Comparison of ENCODE assay signal across 7 cellular contexts in genomic region chrX:85111347-85111746, GRCh38.
DNase-seq lines count a peak whose midpoint lies in the region; ATAC-seq and TF ChIP-seq lines count a peak whose summit lies in the region.

No MANE protein-coding gene starts in this region.

- H3K4me3 Mint-ChIP-seq in neural crest cell = no peak overlapping the region
- H3K4me3 Mint-ChIP-seq in activated naive CD4-positive, alpha-beta T cell treated with anti-CD3 and anti-CD28 coated beads, Interleukin-2, amount 10 ng/mL, durations not matched to agents 7 days and 5 days = no peak overlapping the region

- H3K27ac Mint-ChIP-seq in neural crest cell (ENCODE audit: unreplicated experiment) = no peak overlapping the region
- H3K27ac Mint-ChIP-seq in activated naive CD4-positive, alpha-beta T cell treated with anti-CD3 and anti-CD28 coated beads, Interleukin-2, amount 10 ng/mL, durations not matched to agents 7 days and 5 days = no peak overlapping the region

- 3% methylated on average over 2 of the region's 2 CpGs for WGBS in mammary epithelial cell (ENCODE audit: low coverage, missing lambda C conversion rate)
- no CpG with 5 or more reads among the region's 2 CpGs for WGBS in mesenchymal stem cell

- H3K18ac ChIP-seq in mesenchymal stem cell (ENCODE audit: low read depth in 1 of 2, low read length in 2 of 2) = no peak overlapping the region

- no peaks in the 10 kb centered on the region for H4K20me1 ChIP-seq in mammary epithelial cell (ENCODE audit: insufficient read depth, low read length)

- H3K9ac ChIP-seq in mammary epithelial cell (ENCODE audit: insufficient read depth, low read length) (no peak overlapping the region), mesenchymal stem cell (ENCODE audit: low read length) (no peak overlapping the region)

- no peak overlapping the region for H2BK12ac ChIP-seq in mesenchymal stem cell (ENCODE audit: low read length in 2 of 2)

- H3K4me3 ChIP-seq in mammary epithelial cell (replicated peaks in 1 of 3; ENCODE audit: insufficient read depth in 1 of 3, low read depth in 2 of 3, low read length in 3 of 3) = no peak overlapping the region
- no peak overlapping the region for H3K4me3 ChIP-seq in mesenchymal stem cell (ENCODE audit: insufficient read depth in 1 of 2, low read depth in 1 of 2, low read length in 2 of 2)

- BruUV-seq in mammary epithelial cell (replicated peaks; lab: Mats Ljungman, UMichigan) = no TSS peak

- H4K8ac ChIP-seq in mesenchymal stem cell (ENCODE audit: low read length) = no peak overlapping the region

- H2AFZ ChIP-seq in mammary epithelial cell (ENCODE audit: low read depth, low read length) (no peak overlapping the region), mesenchymal stem cell (ENCODE audit: low read depth, low read length) (no peak overlapping the region)

- H2AK5ac ChIP-seq in mesenchymal stem cell (ENCODE audit: low read length, severe bottlenecking) = no peak overlapping the region

- H3K9me3 Mint-ChIP-seq in neural crest cell = no peaks in the 10 kb centered on the region
- no peaks in the 10 kb centered on the region for H3K9me3 Mint-ChIP-seq in activated naive CD4-positive, alpha-beta T cell treated with anti-CD3 and anti-CD28 coated beads, Interleukin-2, amount 10 ng/mL, durations not matched to agents 7 days and 5 days

- H2BK15ac ChIP-seq in mesenchymal stem cell (ENCODE audit: low read depth, poor library complexity, severe bottlenecking) = no peak overlapping the region

- intact Hi-C loops in mammary epithelial cell (cut with micrococcal nuclease) = loop anchor here (1.0 to 10.0 kb wide), 2 partner anchors 433 to 1833 kb away; no protein-coding TSS in a partner anchor

- no peak overlapping the region for H2BK120ac ChIP-seq in mesenchymal stem cell (ENCODE audit: low read depth, low read length)

- H2BK5ac ChIP-seq in mesenchymal stem cell (ENCODE audit: low read depth, low read length, poor library complexity, severe bottlenecking) = no peak overlapping the region

- H3K4ac ChIP-seq in mesenchymal stem cell (ENCODE audit: low read depth in 1 of 2, low read length in 2 of 2) = no peak overlapping the region

- H3K36me3 Mint-ChIP-seq in neural crest cell (ENCODE audit: low read depth) = no peaks in the 10 kb centered on the region
- no peaks in the 10 kb centered on the region for H3K36me3 Mint-ChIP-seq in activated naive CD4-positive, alpha-beta T cell treated with anti-CD3 and anti-CD28 coated beads, Interleukin-2, amount 10 ng/mL, durations not matched to agents 7 days and 5 days

- no peaks in the 10 kb centered on the region for H3K4me1 Mint-ChIP-seq in neural crest cell
- no peaks in the 10 kb centered on the region for H3K4me1 Mint-ChIP-seq in activated naive CD4-positive, alpha-beta T cell treated with anti-CD3 and anti-CD28 coated beads, Interleukin-2, amount 10 ng/mL, durations not matched to agents 7 days and 5 days

- H3K9me3 ChIP-seq in mammary epithelial cell (replicated peaks; ENCODE audit: insufficient read depth, low read length) = peaks cover 3% of the 10 kb centered on the region
- no peaks in the 10 kb centered on the region for H3K9me3 ChIP-seq in mesenchymal stem cell (ENCODE audit: control insufficient read depth, low read length)

- TF ChIP-seq CTCF in mammary epithelial cell (conservative IDR thresholded peaks at IDR 0.05 in 1 of 2, IDR thresholded peaks at IDR 0.05 in 1 of 2; ENCODE audit: extremely low read depth in 1 of 2, insufficient read depth in 1 of 2, low read depth in 1 of 2, low read length in 2 of 2) = peak; percentile 75 to 91
- TF ChIP-seq CTCF in neural crest cell (conservative IDR thresholded peaks at IDR 0.05) = peak; percentile 79

- H3K14ac ChIP-seq in mesenchymal stem cell (ENCODE audit: low read length in 2 of 2) = no peak overlapping the region

- in situ Hi-C loops in mammary epithelial cell (cut with MboI; ENCODE audit: low sequenced_read_pairs in 2 of 2) = loop anchor here (10.0 kb wide), 1 partner anchor 433 kb away; no protein-coding TSS in a partner anchor

- H3K36me3 ChIP-seq in mammary epithelial cell (ENCODE audit: insufficient read depth, low read length) (no peaks in the 10 kb centered on the region), mesenchymal stem cell (ENCODE audit: control insufficient read depth in 1 of 2, insufficient read depth in 2 of 2, low read depth in 1 of 2, low read length in 2 of 2) (no peaks in the 10 kb centered on the region)

- H3K4me2 ChIP-seq in mammary epithelial cell (ENCODE audit: insufficient read depth, low read depth, low read length) = no peak overlapping the region
- no peak overlapping the region for H3K4me2 ChIP-seq in mesenchymal stem cell (ENCODE audit: low read length, poor library complexity, severe bottlenecking)

- CTCF ChIA-PET in mammary epithelial cell (lab: Charles Lee; ENCODE audit: low non-redundant PET) = no interaction called here
- CTCF ChIA-PET in activated naive CD4-positive, alpha-beta T cell treated with anti-CD3 and anti-CD28 coated beads, Interleukin-2, amount 10 ng/mL, durations not matched to agents 7 days and 5 days (lab: Charles Lee) = interaction anchor here (0.9 to 1.6 kb wide), 2 partner anchors 319 to 434 kb away, joined by 6 to 7 read pairs; no protein-coding TSS in a partner anchor

- H3K27ac ChIP-seq in mammary epithelial cell (ENCODE audit: insufficient read depth, low read depth, low read length) (no peak overlapping the region), mesenchymal stem cell (ENCODE audit: low read length, poor library complexity, severe bottlenecking) (no peak overlapping the region)

- dilution Hi-C loops in mammary epithelial cell (cut with HindIII; ENCODE audit: low sequenced_read_pairs) = loop anchor here (25.0 kb wide), 1 partner anchor 426 kb away; no protein-coding TSS in a partner anchor

- ATAC-seq in HG02571 (IDR thresholded peaks at IDR 0.05; ENCODE audit: unreplicated experiment) = no peak

- no peaks in the 10 kb centered on the region for H3K79me2 ChIP-seq in mammary epithelial cell (ENCODE audit: insufficient read depth, low read length)

- H4K91ac ChIP-seq in mesenchymal stem cell (ENCODE audit: low read length) = no peak overlapping the region

- no peaks in the 10 kb centered on the region for H3K79me1 ChIP-seq in mesenchymal stem cell (replicated peaks; ENCODE audit: low read length, poor library complexity, severe bottlenecking)

- H3K27me3 ChIP-seq in mammary epithelial cell (ENCODE audit: insufficient read depth, low read length) (no peaks in the 10 kb centered on the region), mesenchymal stem cell (ENCODE audit: control insufficient read depth in 1 of 2, insufficient read depth in 1 of 2, low read length in 2 of 2) (peaks cover 0 to 5% of the 10 kb centered on the region in 2 experiments)

- DNase-seq in ELR (ENCODE audit: low read depth) (peak; percentile 14), Kasumi-1 (lab: John Stamatoyannopoulos, UW) (peak; percentile 5 to 20), mammary epithelial cell (no peak), neural crest cell (ENCODE audit: low read depth, low spot score) (no peak), mesenchymal stem cell (no peak)
- DNase-seq in activated naive CD4-positive, alpha-beta T cell treated with anti-CD3 and anti-CD28 coated beads, Interleukin-2, amount 10 ng/mL, durations not matched to agents 7 days and 5 days = no peak

- H3K27me3 Mint-ChIP-seq in neural crest cell (ENCODE audit: low read depth) = no peaks in the 10 kb centered on the region
- no peaks in the 10 kb centered on the region for H3K27me3 Mint-ChIP-seq in activated naive CD4-positive, alpha-beta T cell treated with anti-CD3 and anti-CD28 coated beads, Interleukin-2, amount 10 ng/mL, durations not matched to agents 7 days and 5 days

- no peak overlapping the region for H3K23ac ChIP-seq in mesenchymal stem cell (ENCODE audit: low read length in 2 of 2)

- H3K4me1 ChIP-seq in mammary epithelial cell (ENCODE audit: insufficient read depth, low read length) (no peaks in the 10 kb centered on the region), mesenchymal stem cell (ENCODE audit: control insufficient read depth, insufficient read depth, low read depth, low read length) (no peaks in the 10 kb centered on the region)

Comparison
In these comparisons a context has a peak if more than half of its experiments do, and no peak if none do; other contexts are left out.
1. DNase-seq: peak in ELR (single experiment) and Kasumi-1 (2 of 2); none in mammary epithelial cell (single experiment), neural crest cell (single experiment), mesenchymal stem cell (single experiment) and activated naive CD4-positive, alpha-beta T cell treated with anti-CD3 and anti-CD28 coated beads, Interleukin-2, amount 10 ng/mL, durations not matched to agents 7 days and 5 days (single experiment).